ENCODE assay signal across 8 cellular contexts in the genomic region with DNA sequence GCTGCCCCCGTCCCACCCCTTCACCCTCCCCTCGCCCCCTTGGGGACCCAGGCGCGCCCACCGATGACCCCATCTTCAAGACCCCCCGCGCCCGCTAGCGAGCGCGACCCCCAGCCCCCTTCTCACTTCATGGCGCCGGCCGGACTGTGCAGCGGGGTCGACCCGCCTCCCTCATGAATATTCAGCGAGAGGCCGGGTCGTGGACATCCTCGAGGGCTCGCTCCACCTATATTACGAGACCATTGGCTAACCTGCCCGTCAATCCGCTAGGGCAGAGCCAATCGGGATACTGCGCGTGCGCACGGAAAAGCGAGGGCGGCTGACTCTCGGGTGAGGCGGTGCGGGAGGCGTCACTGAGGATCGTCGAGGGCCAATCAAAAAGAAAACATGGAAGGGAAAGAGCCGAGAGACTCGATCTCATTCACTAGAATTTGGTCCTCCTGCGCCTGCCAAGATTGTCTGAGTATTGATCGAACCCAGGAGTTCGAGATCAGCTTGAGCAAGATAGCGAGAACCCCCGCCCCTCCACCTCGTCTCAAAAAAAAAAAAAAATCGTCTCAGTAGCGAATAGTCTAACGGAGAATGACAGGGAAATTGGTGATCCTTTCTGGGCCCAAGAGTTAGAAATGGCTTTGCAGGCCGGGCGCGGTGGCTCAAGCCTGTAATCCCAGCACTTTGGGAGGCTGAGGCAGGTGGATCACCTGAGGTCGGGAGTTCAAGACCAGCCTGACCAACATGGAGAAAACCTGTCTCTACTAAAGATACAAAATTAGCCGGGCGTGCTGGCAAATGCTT. TPM values are rescaled to one million over a fixed set of nuclear protein-coding genes. Genes with fewer than 3 reads are reported as not detected.
A peak's percentile ranks its signal among the peaks of the same experiment; 100 is the strongest.
DNase-seq lines count a peak whose midpoint lies in the region; ATAC-seq and TF ChIP-seq lines count a peak whose summit lies in the region.

ERCC2 (minus strand) TSS at position 164 of the 795 bp plus-strand sequence; CDS start at position 131, 33 bp downstream.

- H3K27ac ChIP-seq in right atrium auricular region (peak within 1 kb of the TSS; percentile 72 to 81), psoas muscle (peak within 1 kb of the TSS; percentile 83), uterus (peak within 1 kb of the TSS; percentile 74 to 79)

- TF ChIP-seq POLR2A in GM15510 (IDR thresholded peaks at IDR 0.05; ENCODE audit: borderline replicate concordance, extremely low read depth, insufficient read length) (peak; percentile 58), uterus (IDR thresholded peaks at IDR 0.05) (peak; percentile 7 to 62)

- H3K4me3 ChIP-seq in right atrium auricular region, result peak within 1 kb of the TSS; percentile 96
- H3K4me3 ChIP-seq in psoas muscle, result peak within 1 kb of the TSS; percentile 91
- H3K4me3 ChIP-seq in uterus, result peak within 1 kb of the TSS; percentile 72 to 99

- H3K36me3 ChIP-seq in right atrium auricular region, result no peaks in the 10 kb centered on the region
- peaks cover 0 to 8% of the 10 kb centered on the region in 2 donors for H3K36me3 ChIP-seq in psoas muscle (ENCODE audit: insufficient read depth in 1 of 2, low read depth in 1 of 2)
- H3K36me3 ChIP-seq in uterus, result no peaks in the 10 kb centered on the region

- intact Hi-C loops in psoas muscle (cut with DNase I), result no loop called here
- intact Hi-C loops in uterus (cut with DNase I; ENCODE audit: low total_unique reads), result no loop called here

- no peaks in the 10 kb centered on the region for H3K27me3 ChIP-seq in right atrium auricular region
- H3K27me3 ChIP-seq in psoas muscle (ENCODE audit: insufficient read depth in 3 of 3, low read length in 2 of 3), result no peaks in the 10 kb centered on the region
- H3K27me3 ChIP-seq in uterus, result no peaks in the 10 kb centered on the region

- DNase-seq in NCI-H187 (lab: John Stamatoyannopoulos, UW) (peak; percentile 97 to 99), T-helper 2 cell (peak; percentile 97 to 100 (median 99)), anterior cingulate cortex (lab: John Stamatoyannopoulos, UW) (peak; percentile 91 to 99 (median 98)), right atrium auricular region (ENCODE audit: low spot score) (peak; percentile 99), psoas muscle (peak; percentile 99), uterus (peak; percentile 99 to 100)

- WGBS in psoas muscle, 3 donors, result 3 to 4% (median 4%) methylated on average over 48 to 55 of the region's 55 CpGs

- ATAC-seq in HG02885 (IDR thresholded peaks at IDR 0.05; ENCODE audit: poor library complexity, unreplicated experiment) (peak; percentile 97), psoas muscle (peak; percentile 99 to 100 (median 99))

- no peak for TF ChIP-seq CTCF in right atrium auricular region (IDR thresholded peaks at IDR 0.05)
- TF ChIP-seq CTCF in psoas muscle (IDR thresholded peaks at IDR 0.05), result no peak
- peak in 1 of 4 experiments; percentile 33 for TF ChIP-seq CTCF in uterus (IDR thresholded peaks at IDR 0.05)

- H3K4me1 ChIP-seq in right atrium auricular region, result peaks cover 0 to 12% of the 10 kb centered on the region in 2 donors
- peaks cover 6% of the 10 kb centered on the region for H3K4me1 ChIP-seq in psoas muscle
- H3K4me1 ChIP-seq in uterus, result peaks cover 0 to 6% of the 10 kb centered on the region in 2 donors

- H3K9me3 ChIP-seq in right atrium auricular region (no peaks in the 10 kb centered on the region), psoas muscle (no peaks in the 10 kb centered on the region), uterus (no peaks in the 10 kb centered on the region)

RNA-seq across cellular contexts. Expression of gene ERCC2, which starts in this region (rescaled TPM):
- total RNA-seq in right atrium auricular region (10 to 100 TPM in 1 of 2 donors, 1 to 10 TPM in 1; 8.6 to 11.2 TPM), psoas muscle (10 to 100 TPM in 3 of 4 donors, 1 to 10 TPM in 1; 9.3 to 16.4 (median 12.5) TPM), uterus (10 to 100 TPM in 2 of 4 donors, 1 to 10 TPM in 2; 1.8 to 16.6 (median 10.5) TPM)
- polyA plus RNA-seq in psoas muscle, result 1 to 10 TPM; 5.0 to 8.3 (median 5.3) TPM

Comparison
In these comparisons a context has a peak if more than half of its experiments do, and no peak if none do; other contexts are left out.
1. Peak in every context shown above with its lines: DNase-seq, ATAC-seq, H3K4me3 ChIP-seq and H3K27ac ChIP-seq.